ENCODE assay signal across 16 cellular contexts in genomic region chr17:70653850-70654249, GRCh38.
DNase-seq lines count a peak whose midpoint lies in the region; TF ChIP-seq lines count a peak whose summit lies in the region.
"Had no signal": no experiment of that assay in that cellular context is flagged by ENCODE, and none has a peak within 500 bp of the region (broad histone marks: within the 10 kb centered on the region; RNA-seq: fewer than 3 reads in every experiment).

No MANE protein-coding gene starts in this region.

- H3K36me3 ChIP-seq in endodermal cell (ENCODE audit: control insufficient read depth, insufficient read depth, low read length) (no peaks in the 10 kb centered on the region), prostate gland (no peaks in the 10 kb centered on the region)

- no peaks in the 10 kb centered on the region for H3K27me3 Mint-ChIP-seq in activated naive CD4-positive, alpha-beta T cell treated with anti-CD3 and anti-CD28 coated beads, Interleukin-2, amount 10 ng/mL, durations not matched to agents 7 days and 5 days
- H3K27me3 Mint-ChIP-seq in endodermal cell (ENCODE audit: insufficient read depth): no peaks in the 10 kb centered on the region
- H3K27me3 Mint-ChIP-seq: CD4-positive, alpha-beta T cell had no signal

- no peak overlapping the region for H3K9ac ChIP-seq in endodermal cell (ENCODE audit: extremely low read depth, low read length, poor library complexity, severe bottlenecking)

- intact Hi-C loops in prostate gland (cut with DNase I): no loop called here

- 94 to 100% methylated on average over 1 to 3 of the region's 3 CpGs for WGBS in endodermal cell (ENCODE audit: insufficient coverage in 1 of 2, insufficient read length in 1 of 2), 2 experiments
- 61% methylated on average over 3 of the region's 3 CpGs for WGBS in prostate gland

- CTCF ChIA-PET in activated naive CD4-positive, alpha-beta T cell treated with anti-CD3 and anti-CD28 coated beads, Interleukin-2, amount 10 ng/mL, durations not matched to agents 7 days and 5 days (lab: Charles Lee): no interaction called here

- H3K27ac Mint-ChIP-seq in activated naive CD4-positive, alpha-beta T cell treated with anti-CD3 and anti-CD28 coated beads, Interleukin-2, amount 10 ng/mL, durations not matched to agents 7 days and 5 days: no peak overlapping the region
- H3K27ac Mint-ChIP-seq in endodermal cell: no peak overlapping the region
- H3K27ac Mint-ChIP-seq: CD4-positive, alpha-beta T cell had no signal

- no peaks in the 10 kb centered on the region for H3K9me3 Mint-ChIP-seq in activated naive CD4-positive, alpha-beta T cell treated with anti-CD3 and anti-CD28 coated beads, Interleukin-2, amount 10 ng/mL, durations not matched to agents 7 days and 5 days
- H3K9me3 Mint-ChIP-seq in endodermal cell: no peaks in the 10 kb centered on the region
- H3K9me3 Mint-ChIP-seq: CD4-positive, alpha-beta T cell had no signal

- H3K4me1 Mint-ChIP-seq in activated naive CD4-positive, alpha-beta T cell treated with anti-CD3 and anti-CD28 coated beads, Interleukin-2, amount 10 ng/mL, durations not matched to agents 7 days and 5 days: no peaks in the 10 kb centered on the region
- H3K4me1 Mint-ChIP-seq in endodermal cell: no peaks in the 10 kb centered on the region

- DNase-seq in NCI-H1105 treated with DMSO at 0.1 percent for 48 hours (lab: John Stamatoyannopoulos, UW): peak; percentile 26
- DNase-seq in NCI-H1105 (lab: John Stamatoyannopoulos, UW): no peak
- peak; percentile 61 for DNase-seq in NCI-H146 treated with DMSO at 0.1 percent for 48 hours (lab: John Stamatoyannopoulos, UW; ENCODE audit: unreplicated experiment)
- DNase-seq in caudate nucleus (lab: John Stamatoyannopoulos, UW): no peak
- peak; percentile 12 for DNase-seq in pons (ENCODE audit: low spot score)
- no peak for DNase-seq in activated naive CD4-positive, alpha-beta T cell treated with anti-CD3 and anti-CD28 coated beads, Interleukin-2, amount 10 ng/mL, durations not matched to agents 7 days and 5 days
- no peak for DNase-seq in endodermal cell
- DNase-seq in prostate gland (ENCODE audit: low spot score): no peak
- DNase-seq: AML-193; Caco-2; CD4-positive, alpha-beta T cell; GOT3; H7 had no signal

- no peak overlapping the region for H3K4me3 Mint-ChIP-seq in activated naive CD4-positive, alpha-beta T cell treated with anti-CD3 and anti-CD28 coated beads, Interleukin-2, amount 10 ng/mL, durations not matched to agents 7 days and 5 days
- no peak overlapping the region for H3K4me3 Mint-ChIP-seq in endodermal cell
- H3K4me3 Mint-ChIP-seq: CD4-positive, alpha-beta T cell had no signal

- no peak for TF ChIP-seq CTCF in endodermal cell (conservative IDR thresholded peaks at IDR 0.05)
- TF ChIP-seq CTCF in prostate gland (IDR thresholded peaks at IDR 0.05): no peak

- H3K36me3 Mint-ChIP-seq in activated naive CD4-positive, alpha-beta T cell treated with anti-CD3 and anti-CD28 coated beads, Interleukin-2, amount 10 ng/mL, durations not matched to agents 7 days and 5 days: no peaks in the 10 kb centered on the region
- no peaks in the 10 kb centered on the region for H3K36me3 Mint-ChIP-seq in endodermal cell (ENCODE audit: low read depth)

- no peak for TF ChIP-seq POLR2A in prostate gland (IDR thresholded peaks at IDR 0.05)

- H3K9me3 ChIP-seq in endodermal cell (ENCODE audit: control insufficient read depth, low read length) (no peaks in the 10 kb centered on the region), prostate gland (no peaks in the 10 kb centered on the region)
- H3K9me3 ChIP-seq: A549, Caco-2 had no signal

- H3K27me3 ChIP-seq in endodermal cell (ENCODE audit: control insufficient read depth, insufficient read depth, low read length, poor library complexity, severe bottlenecking) (no peaks in the 10 kb centered on the region), prostate gland (replicated peaks; ENCODE audit: insufficient read depth) (no peaks in the 10 kb centered on the region)

- H3K4me3 ChIP-seq in endodermal cell (ENCODE audit: low read length) (no peak overlapping the region), prostate gland (no peak overlapping the region)
- H3K4me3 ChIP-seq: A549 had no signal

- H3K4me1 ChIP-seq in endodermal cell (ENCODE audit: control insufficient read depth, insufficient read depth, low read length): no peaks in the 10 kb centered on the region
- no peaks in the 10 kb centered on the region for H3K4me1 ChIP-seq in prostate gland (replicated peaks)
- H3K4me1 ChIP-seq: A549, Caco-2 had no signal

- H3K27ac ChIP-seq in caudate nucleus (ENCODE audit: low read depth, low read length) (peak overlapping the region; percentile 6), endodermal cell (ENCODE audit: low read depth, low read length) (no peak overlapping the region), prostate gland (no peak overlapping the region)
- H3K27ac ChIP-seq: 22Rv1, A549, C4-2B had no signal

Comparison
In these comparisons a context has a peak if more than half of its experiments do, and no peak if none do; other contexts are left out.
1. DNase-seq: peak in NCI-H1105 treated with DMSO at 0.1 percent for 48 hours (single experiment), NCI-H146 treated with DMSO at 0.1 percent for 48 hours (single experiment) and pons (single experiment); none in NCI-H1105 (single experiment), caudate nucleus (0 of 61), activated naive CD4-positive, alpha-beta T cell treated with anti-CD3 and anti-CD28 coated beads, Interleukin-2, amount 10 ng/mL, durations not matched to agents 7 days and 5 days (single experiment), endodermal cell (single experiment) and prostate gland (single experiment).